Comparison of ENCODE assay signal across 1 cellular context in genomic region chr2:239214725-239215124, GRCh38.
TF ChIP-seq lines count a peak whose summit lies in the region.

No MANE protein-coding gene starts in this region.

TF ChIP-seq in HepG2, 621 proteins besides CTCF, POLR2A, EP300 and RAD21 (continued from another document):
- no peak for TF ChIP-seq ZNF646 (CRISPR knock-in tag; IDR thresholded peaks at IDR 0.05)
